Comparison of ENCODE assay signal across 1 cellular context in genomic region chr10:117005454-117006055, GRCh38.
A peak's percentile ranks its signal among the peaks of the same experiment; 100 is the strongest.
TF ChIP-seq lines count a peak whose summit lies in the region.

No MANE protein-coding gene starts in this region.

TF ChIP-seq in HEK293, 187 proteins besides CTCF, POLR2A, EP300 and RAD21 (continued from another document):
- TF ChIP-seq PRDM10 (tag by site-specific recombination; IDR thresholded peaks at IDR 0.05), result peak; percentile 69
- TF ChIP-seq REPIN1 (tag by site-specific recombination; IDR thresholded peaks at IDR 0.05; ENCODE audit: low read depth), result no peak
- no peak for TF ChIP-seq ZNF23 (tag by site-specific recombination; IDR thresholded peaks at IDR 0.05; ENCODE audit: borderline replicate concordance)
- TF ChIP-seq GLIS2 (tag by site-specific recombination; IDR thresholded peaks at IDR 0.05), result peak; percentile 74
